ENCODE assay signal across 28 cellular contexts in the genomic region with DNA sequence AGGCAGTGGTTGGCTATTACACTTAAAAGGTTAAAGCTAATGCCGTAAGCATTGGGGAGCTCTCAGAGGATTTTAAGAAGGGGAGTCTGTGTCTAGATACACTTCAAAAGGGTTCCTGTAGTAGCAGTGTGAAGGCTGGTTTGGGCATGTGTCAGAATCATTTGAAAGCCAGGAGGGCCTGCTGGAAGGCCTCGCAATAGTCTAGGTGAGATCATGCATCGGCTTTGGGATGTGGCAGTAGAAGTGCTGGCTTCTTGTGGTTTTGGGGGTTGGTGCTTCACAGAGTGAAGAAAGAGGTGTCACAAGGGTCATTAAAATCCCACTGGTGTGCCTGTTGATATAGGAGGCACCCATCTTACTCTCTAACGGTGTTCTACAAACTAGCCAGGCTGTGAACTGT.
"Had no signal": no experiment of that assay in that cellular context is flagged by ENCODE, and none has a peak within 500 bp of the region (broad histone marks: within the 10 kb centered on the region; RNA-seq: fewer than 3 reads in every experiment).

No MANE protein-coding gene starts in this region.

- H3K27ac ChIP-seq: adrenal gland, Peyer's patch had no signal

- H3K36me3 ChIP-seq: adrenal gland, Peyer's patch had no signal

- H3K4me1 ChIP-seq: adrenal gland, Peyer's patch had no signal

- H3K27me3 ChIP-seq: adrenal gland, Peyer's patch had no signal

- H3K9me3 ChIP-seq: adrenal gland, Peyer's patch had no signal

- ATAC-seq: activated CD4-positive, alpha-beta T cell treated with anti-CD3 and anti-CD28 coated beads for 36 hours; activated CD4-positive, CD25-positive, alpha-beta regulatory T cell treated with anti-CD3 and anti-CD28 coated beads, Interleukin-2, amount 50 U/mL, for 24 hours; activated CD8-positive, alpha-beta T cell treated with anti-CD3 and anti-CD28 coated beads, Interleukin-2, amount 10 ng/mL, durations not matched to agents 7 days and 5 days; activated naive CD4-positive, alpha-beta T cell treated with anti-CD3 and anti-CD28 coated beads, Interleukin-2, amount 50 U/mL, for 72 hours; K562; PC-3; Right ventricle myocardium inferior; SK-N-SH treated with all-trans-retinoic acid at 6 μM for 48 hours; WTC11 had no signal

- DNase-seq: activated CD4-positive, alpha-beta T cell treated with anti-CD3 and anti-CD28 coated beads for 36 hours; activated CD4-positive, alpha-beta T cell treated with anti-CD3 and anti-CD28 coated beads, Interleukin-2, amount 10 ng/mL, durations not matched to agents 7 days and 5 days; activated CD4-positive, alpha-beta T cell treated with anti-CD3 and anti-CD28 coated beads, Interleukin-2, amount 50 U/mL, for 48 hours; activated CD8-positive, alpha-beta T cell treated with anti-CD3 and anti-CD28 coated beads, Interleukin-2, amount 10 ng/mL, durations not matched to agents 7 days and 5 days; activated gamma-delta T cell treated with Interleukin-2 at 50 U/mL for 16 hours; activated naive CD4-positive, alpha-beta T cell treated with anti-CD3 and anti-CD28 coated beads for 36 hours; activated T-cell treated with anti-CD3 and anti-CD28 coated beads, Interleukin-2, amount 50 U/mL, for 24 hours; adrenal gland; caudate nucleus; NCI-H1105; NCI-H1436; NCI-H1694; NCI-H1930; NCI-H2081 treated with DMSO at 0.1 percent for 48 hours; NCI-H226; NCI-H524 treated with DMSO at 0.1 percent for 48 hours; NK-92 treated with Interleukin-12 subunit alpha and Interleukin-12 subunit beta, amount 100 ng/mL, for 24 hours; PC-3; Peyer's patch; RPMI8226; SIG-M5; T1000 had no signal

- H3K4me3 ChIP-seq: adrenal gland, K562, Peyer's patch had no signal
